8 cellular contexts compared by ENCODE assay signal in the genomic region with DNA sequence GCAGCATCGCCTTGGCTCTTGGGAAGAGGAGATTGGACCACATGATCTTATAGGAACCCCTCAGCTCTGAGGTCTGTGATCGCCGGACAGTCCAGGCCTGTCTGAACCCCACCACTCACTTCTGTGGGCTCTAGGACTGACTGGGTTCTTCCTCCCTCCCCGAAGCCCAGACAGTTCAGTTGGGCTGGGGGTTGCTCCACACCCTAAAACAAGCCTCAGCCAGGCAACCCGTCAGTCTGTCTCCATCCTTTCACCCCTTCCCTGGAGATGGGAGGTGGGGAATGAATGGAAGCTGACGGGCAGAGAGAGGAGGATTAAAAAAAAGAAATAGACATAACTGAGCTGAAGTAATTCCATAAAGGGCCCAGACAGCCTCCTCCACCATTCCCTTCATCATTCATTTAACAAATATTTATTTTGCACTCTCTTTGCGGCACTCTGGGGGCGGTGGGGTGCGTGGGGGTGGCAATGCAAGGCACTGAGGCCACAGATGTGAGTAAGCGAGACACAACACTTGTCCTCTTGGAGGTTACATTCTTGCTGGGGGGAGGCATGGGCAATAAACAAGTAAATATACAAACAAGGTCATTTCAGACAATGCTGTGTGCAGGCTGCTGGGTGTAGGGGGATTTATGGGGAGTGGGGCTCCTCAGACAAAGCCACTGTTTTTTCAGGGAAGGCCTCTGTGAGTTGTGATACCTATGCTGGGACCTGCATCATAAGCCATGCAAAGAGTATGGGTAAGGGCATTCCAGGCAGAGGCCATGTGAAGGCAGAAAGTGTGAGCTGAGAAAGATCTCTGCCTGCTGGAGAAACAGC. TPM values are rescaled to one million over a fixed set of nuclear protein-coding genes. Genes with fewer than 3 reads are reported as not detected.
DNase-seq lines count a peak whose midpoint lies in the region; ATAC-seq and TF ChIP-seq lines count a peak whose summit lies in the region.

No MANE protein-coding gene starts in this region.

- H3K4me2 ChIP-seq in HCT116 (ENCODE audit: low read length), result peak overlapping the region; percentile 92

- no peaks in the 10 kb centered on the region for H4K20me1 ChIP-seq in HCT116 (ENCODE audit: insufficient read depth)

- H3K9me3 ChIP-seq in HCT116 (ENCODE audit: control insufficient read depth in 1 of 2, insufficient read depth in 1 of 2, low read depth in 1 of 2, low read length in 2 of 2), result no peaks in the 10 kb centered on the region

- peaks cover 10% of the 10 kb centered on the region for H3K36me3 Mint-ChIP-seq in activated naive CD8-positive, alpha-beta T cell treated with anti-CD3 and anti-CD28 coated beads for 36 hours
- H3K36me3 Mint-ChIP-seq in mesothelial cell of epicardium, result peaks cover 14% of the 10 kb centered on the region

- no peak for ATAC-seq in HCT116

- no peak for TF ChIP-seq POLR2A in HCT116 (IDR thresholded peaks at IDR 0.05; ENCODE audit: borderline replicate concordance, extremely low read depth, insufficient read depth, insufficient read length)

- peaks cover 53 to 68% of the 10 kb centered on the region in 2 experiments for H3K4me1 ChIP-seq in HCT116 (ENCODE audit: control insufficient read depth in 1 of 2, insufficient read depth in 2 of 2, low read length in 2 of 2)

- peak overlapping the region; percentile 92 for H3K27ac ChIP-seq in HCT116 (ENCODE audit: low read depth, low read length)

- H3K27ac Mint-ChIP-seq in activated naive CD8-positive, alpha-beta T cell treated with anti-CD3 and anti-CD28 coated beads for 36 hours, result peak overlapping the region; percentile 76
- H3K27ac Mint-ChIP-seq in mesothelial cell of epicardium, result peak overlapping the region; percentile 99

- CTCF ChIA-PET in AG04449 (lab: Yijun Ruan, JAX), result interaction anchor here (1.0 to 16.3 kb wide), 4 partner anchors 8 to 16 kb away, joined by 3 to 453 read pairs (median 4); a partner anchor contains a TSS
- CTCF ChIA-PET in HCT116 (lab: Charles Lee), result interaction anchor here (0.7 to 10.3 kb wide), 5 partner anchors 14 to 109 kb away, joined by 3 to 278 read pairs (median 7); a partner anchor contains a TSS

- BruUV-seq in HCT116 (replicated peaks; lab: Mats Ljungman, UMichigan), result TSS peak; percentile 70

- DNase-seq in AG04449 (ENCODE audit: low read depth, low spot score), result no peak
- no peak for DNase-seq in HCT116 (ENCODE audit: low read depth, low spot score)
- DNase-seq in activated naive CD8-positive, alpha-beta T cell treated with anti-CD3 and anti-CD28 coated beads for 36 hours, result no peak
- no peak for DNase-seq in mesothelial cell of epicardium (ENCODE audit: low spot score in 2 of 2, unreplicated experiment in 2 of 2)
- DNase-seq in NCI-H1105 treated with DMSO at 0.1 percent for 48 hours (lab: John Stamatoyannopoulos, UW), result no peak
- DNase-seq in NCI-H526 (lab: John Stamatoyannopoulos, UW), result no peak
- no peak for DNase-seq in cerebellum (ENCODE audit: low spot score)
- DNase-seq in NOMO-1 treated with DMSO at 0.1 percent for 48 hours (lab: John Stamatoyannopoulos, UW; ENCODE audit: unreplicated experiment), result no peak

- POLR2A ChIA-PET in AG04449 (lab: Yijun Ruan, JAX), result no interaction called here
- POLR2A ChIA-PET in HCT116 (lab: Charles Lee), result interaction anchor here (0.8 to 1.2 kb wide), 2 partner anchors 13 to 17 kb away, joined by 3 read pairs; no protein-coding TSS in a partner anchor

- H3K79me2 ChIP-seq in HCT116 (ENCODE audit: insufficient read depth, low read length), result no peaks in the 10 kb centered on the region; the same call in 1 of the 2 replicates

- H3K9me2 ChIP-seq in HCT116 (ENCODE audit: insufficient read depth), result no peaks in the 10 kb centered on the region

- H3K27me3 Mint-ChIP-seq in activated naive CD8-positive, alpha-beta T cell treated with anti-CD3 and anti-CD28 coated beads for 36 hours, result peaks cover 5% of the 10 kb centered on the region
- H3K27me3 Mint-ChIP-seq in mesothelial cell of epicardium (ENCODE audit: low read depth), result peaks cover 55% of the 10 kb centered on the region

- peak overlapping the region; percentile 82 for H3K9ac ChIP-seq in HCT116 (ENCODE audit: low read length)

- no peak for TF ChIP-seq RAD21 in HCT116 (IDR thresholded peaks at IDR 0.05; ENCODE audit: low read depth)

- H3K4me3 ChIP-seq in AG04449 (ENCODE audit: low read depth, low read length) (peak overlapping the region; percentile 33), HCT116 (replicated peaks in 1 of 2; ENCODE audit: low read depth in 1 of 2, low read length in 2 of 2) (peak overlapping the region; percentile 69 to 76)

- no peak overlapping the region for H2AFZ ChIP-seq in HCT116 (ENCODE audit: low read depth, low read length, poor library complexity, severe bottlenecking)

- intact Hi-C loops in HCT116 (cut with micrococcal nuclease), result no loop called here

- no peaks in the 10 kb centered on the region for H3K9me3 Mint-ChIP-seq in activated naive CD8-positive, alpha-beta T cell treated with anti-CD3 and anti-CD28 coated beads for 36 hours
- no peaks in the 10 kb centered on the region for H3K9me3 Mint-ChIP-seq in mesothelial cell of epicardium

- H3K4me1 Mint-ChIP-seq in activated naive CD8-positive, alpha-beta T cell treated with anti-CD3 and anti-CD28 coated beads for 36 hours, result peaks cover 59% of the 10 kb centered on the region
- H3K4me1 Mint-ChIP-seq in mesothelial cell of epicardium, result peaks cover 51% of the 10 kb centered on the region

- RAD21 ChIA-PET in HCT116 (lab: Charles Lee; ENCODE audit: low non-redundant PET in 1 of 2, low total read pairs in 2 of 2, uncharacterized antibody in 2 of 2, unreplicated experiment in 2 of 2), result interaction anchor here in 1 of 2 experiments (1.0 kb wide), 1 partner anchor 40 kb away, joined by 3 read pairs; no protein-coding TSS in a partner anchor

- no peaks in the 10 kb centered on the region for H3K27me3 ChIP-seq in HCT116 (ENCODE audit: insufficient read depth, low read length)

- no peaks in the 10 kb centered on the region for H3K36me3 ChIP-seq in HCT116 (ENCODE audit: control insufficient read depth in 1 of 2, insufficient read depth in 2 of 2, low read length in 2 of 2)

- H3K4me3 Mint-ChIP-seq in activated naive CD8-positive, alpha-beta T cell treated with anti-CD3 and anti-CD28 coated beads for 36 hours, result peak overlapping the region; percentile 77
- H3K4me3 Mint-ChIP-seq in mesothelial cell of epicardium, result peak overlapping the region; percentile 56

- TF ChIP-seq CTCF in AG04449 (IDR thresholded peaks at IDR 0.05; ENCODE audit: insufficient read depth, low read length, missing control alignments), result no peak
- TF ChIP-seq CTCF in HCT116 (IDR thresholded peaks at IDR 0.05 in 2 of 3, conservative IDR thresholded peaks at IDR 0.05 in 1 of 3; ENCODE audit: borderline replicate concordance in 1 of 3, insufficient read depth in 1 of 3, low read depth in 2 of 3, low read length in 2 of 3), result no peak
- TF ChIP-seq CTCF in mesothelial cell of epicardium (IDR thresholded peaks at IDR 0.05; ENCODE audit: unreplicated experiment), result no peak

TF ChIP-seq in HCT116, 20 proteins besides CTCF, POLR2A, EP300 and RAD21:
- TF ChIP-seq SRF (IDR thresholded peaks at IDR 0.05; ENCODE audit: low read depth), result no peak
- TF ChIP-seq YY1 (IDR thresholded peaks at IDR 0.05; ENCODE audit: extremely low read depth, insufficient replicate concordance, low read depth, low read length), result no peak
- no peak for TF ChIP-seq ZFX (IDR thresholded peaks at IDR 0.05)
- no peak for TF ChIP-seq SIN3A (IDR thresholded peaks at IDR 0.05; ENCODE audit: low read depth)

RNA-seq across cellular contexts. Expression of a gene that starts 12.9 kb away (rescaled TPM):
- total RNA-seq in HCT116 (2021; ENCODE audit: unreplicated experiment) (1.5 TPM), mesothelial cell of epicardium (50.7 to 53.2 TPM (median 51.8 TPM) in 3 replicates), cerebellum (0.27 TPM)
- polyA plus RNA-seq in HCT116 (2012), result 0.66 and 1.0 TPM in 2 replicates
- total RNA-seq in activated naive CD8-positive, alpha-beta T cell treated with anti-CD3 and anti-CD28 coated beads for 36 hours, result 1 to 10 TPM; 6.8 to 7.1 TPM

RNA-seq across cellular contexts. Expression of a gene that starts 34.0 kb away (rescaled TPM):
- 1.4 TPM for total RNA-seq in HCT116 (2021; ENCODE audit: unreplicated experiment)
- polyA plus RNA-seq in HCT116 (2012), result 2.2 and 2.4 TPM in 2 replicates
- total RNA-seq in activated naive CD8-positive, alpha-beta T cell treated with anti-CD3 and anti-CD28 coated beads for 36 hours, result under 1 TPM in 1 of 2 experiments, not detected in 1; 0.21 TPM
- 106 to 118 TPM (median 115 TPM) in 3 replicates for total RNA-seq in mesothelial cell of epicardium
- total RNA-seq in cerebellum, result not detected

Comparison
In these comparisons a context has a peak if more than half of its experiments do, and no peak if none do; other contexts are left out.
1. RNA of a gene that starts 34.0 kb away (total RNA-seq): 106 to 118 TPM in mesothelial cell of epicardium; 1.4 TPM in HCT116 (single experiment), 0.21 TPM in activated naive CD8-positive, alpha-beta T cell treated with anti-CD3 and anti-CD28 coated beads for 36 hours and not detected in cerebellum (single experiment); every median in the first group is over 10 times any median in the second.